17 cellular contexts compared by ENCODE assay signal in the genomic region with DNA sequence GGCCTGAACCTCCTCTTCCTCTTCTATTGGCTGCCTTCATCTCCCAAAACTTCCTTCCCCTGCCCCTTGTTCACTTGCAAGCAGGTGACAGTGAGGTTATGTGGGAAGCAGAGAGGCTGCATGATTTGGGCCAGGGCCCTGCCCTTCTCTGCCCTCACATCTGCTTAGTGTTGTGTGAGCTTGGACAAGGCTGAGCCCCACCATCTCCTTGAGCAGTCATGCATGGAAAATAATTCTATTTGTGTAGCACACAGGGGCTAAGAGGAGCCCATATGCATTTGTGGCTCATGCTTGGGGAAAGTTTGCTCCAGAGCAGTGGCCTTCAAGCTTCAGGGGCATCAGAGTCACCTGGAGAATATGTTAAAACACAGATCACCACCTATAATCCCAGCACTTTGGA.
"Had no signal": no experiment of that assay in that cellular context is flagged by ENCODE, and none has a peak within 500 bp of the region (broad histone marks: within the 10 kb centered on the region; RNA-seq: fewer than 3 reads in every experiment).

No MANE protein-coding gene starts in this region.

- H3K4me1 ChIP-seq: parathyroid adenoma had no signal

- H3K9me3 ChIP-seq: lower lobe of right lung, thoracic aorta, tibial nerve, upper lobe of left lung had no signal

- H3K36me3 ChIP-seq: upper lobe of left lung had no signal

- H3K27ac Mint-ChIP-seq: effector memory CD8-positive, alpha-beta T cell; natural killer cell; progenitor cell of endocrine pancreas; stimulated activated effector memory CD8-positive, alpha-beta T cell treated with anti-CD3 and anti-CD28 coated beads, Interleukin-12 subunit alpha, Interleukin-12 subunit beta, amount 100 ng/mL, for 72 hours; stimulated activated naive CD8-positive, alpha-beta T cell treated with anti-CD3 and anti-CD28 coated beads, Interleukin-15, Interleukin-2, amounts not matched to agents 100 ng/mL and 50 ng/mL, for 24 hours had no signal

- H3K4me3 Mint-ChIP-seq: effector memory CD8-positive, alpha-beta T cell; natural killer cell; stimulated activated effector memory CD8-positive, alpha-beta T cell treated with anti-CD3 and anti-CD28 coated beads, Interleukin-12 subunit alpha, Interleukin-12 subunit beta, amount 100 ng/mL, for 72 hours; stimulated activated naive CD8-positive, alpha-beta T cell treated with anti-CD3 and anti-CD28 coated beads, Interleukin-15, Interleukin-2, amounts not matched to agents 100 ng/mL and 50 ng/mL, for 24 hours had no signal

- H3K4me3 ChIP-seq: lower lobe of right lung, smooth muscle cell, thoracic aorta, tibial nerve, upper lobe of left lung had no signal

- H3K36me3 Mint-ChIP-seq: natural killer cell; stimulated activated effector memory CD8-positive, alpha-beta T cell treated with anti-CD3 and anti-CD28 coated beads, Interleukin-12 subunit alpha, Interleukin-12 subunit beta, amount 100 ng/mL, for 72 hours had no signal

- H3K27me3 Mint-ChIP-seq: stimulated activated naive CD8-positive, alpha-beta T cell treated with anti-CD3 and anti-CD28 coated beads, Interleukin-15, Interleukin-2, amounts not matched to agents 100 ng/mL and 50 ng/mL, for 24 hours had no signal

- DNase-seq: effector memory CD8-positive, alpha-beta T cell; erythroblast; left ventricle myocardium superior; lower lobe of right lung; natural killer cell; stimulated activated CD4-positive, alpha-beta T cell treated with anti-CD3 and anti-CD28 coated beads, Interleukin-12 subunit alpha, Interleukin-12 subunit beta, amount 100 ng/mL, for 4 hours; stimulated activated CD4-positive, alpha-beta T cell treated with anti-CD3 and anti-CD28 coated beads, Interleukin-1b, Interleukin-23, amount 100 ng/mL, for 48 hours; stimulated activated CD4-positive, alpha-beta T cell treated with anti-CD3 and anti-CD28 coated beads, Interleukin-4, amount 100 ng/mL, for 1 hour; upper lobe of left lung had no signal

- H3K27ac ChIP-seq: lower lobe of right lung, parathyroid adenoma, thoracic aorta, tibial nerve, upper lobe of left lung had no signal

- H3K4me1 Mint-ChIP-seq: natural killer cell; stimulated activated effector memory CD8-positive, alpha-beta T cell treated with anti-CD3 and anti-CD28 coated beads, Interleukin-12 subunit alpha, Interleukin-12 subunit beta, amount 100 ng/mL, for 72 hours had no signal

- ATAC-seq: effector memory CD8-positive, alpha-beta T cell; left ventricle myocardium superior; lower lobe of right lung; natural killer cell; sciatic nerve; stimulated activated effector memory CD8-positive, alpha-beta T cell treated with anti-CD3 and anti-CD28 coated beads, Interleukin-12 subunit alpha, Interleukin-12 subunit beta, amount 100 ng/mL, for 72 hours had no signal

- H3K9me3 Mint-ChIP-seq: effector memory CD8-positive, alpha-beta T cell; natural killer cell; stimulated activated effector memory CD8-positive, alpha-beta T cell treated with anti-CD3 and anti-CD28 coated beads, Interleukin-12 subunit alpha, Interleukin-12 subunit beta, amount 100 ng/mL, for 72 hours had no signal

- H3K27me3 ChIP-seq: tibial nerve, upper lobe of left lung had no signal
